In genomic region chr7:132399367-132399766, GRCh38 we compare ENCODE assay signal across 28 cellular contexts.
"Had no signal": no experiment of that assay in that cellular context is flagged by ENCODE, and none has a peak within 500 bp of the region (broad histone marks: within the 10 kb centered on the region; RNA-seq: fewer than 3 reads in every experiment).

No MANE protein-coding gene starts in this region.

- H3K9me3 Mint-ChIP-seq: effector memory CD8-positive, alpha-beta T cell; stimulated activated effector memory CD8-positive, alpha-beta T cell treated with anti-CD3 and anti-CD28 coated beads, Interleukin-12 subunit alpha, Interleukin-12 subunit beta, amount 100 ng/mL, for 72 hours had no signal

- H3K4me3 Mint-ChIP-seq: effector memory CD8-positive, alpha-beta T cell; naive thymus-derived CD4-positive, alpha-beta T cell; stimulated activated effector memory CD8-positive, alpha-beta T cell treated with anti-CD3 and anti-CD28 coated beads, Interleukin-12 subunit alpha, Interleukin-12 subunit beta, amount 100 ng/mL, for 72 hours; type B pancreatic cell had no signal

- H3K36me3 Mint-ChIP-seq: stimulated activated effector memory CD8-positive, alpha-beta T cell treated with anti-CD3 and anti-CD28 coated beads, Interleukin-12 subunit alpha, Interleukin-12 subunit beta, amount 100 ng/mL, for 72 hours; type B pancreatic cell had no signal

- H3K9me3 ChIP-seq: gastrocnemius medialis, heart left ventricle, left lung, ovary, right lobe of liver, stomach, testis, tibial artery had no signal

- H3K27ac Mint-ChIP-seq: effector memory CD8-positive, alpha-beta T cell; stimulated activated effector memory CD8-positive, alpha-beta T cell treated with anti-CD3 and anti-CD28 coated beads, Interleukin-12 subunit alpha, Interleukin-12 subunit beta, amount 100 ng/mL, for 72 hours; type B pancreatic cell had no signal

- H3K27me3 ChIP-seq: gastrocnemius medialis, heart left ventricle, ovary, right lobe of liver, stomach, testis, tibial artery had no signal

- H3K36me3 ChIP-seq: gastrocnemius medialis, heart left ventricle, left lung, ovary, right lobe of liver, stomach, tibial artery had no signal

- DNase-seq: cerebellar nuclear complex; cortex of kidney; effector memory CD8-positive, alpha-beta T cell; erythroblast; foreskin fibroblast; gastrocnemius medialis; heart left ventricle; hippocampal formation; left cardiac atrium; left lung; mesenchymal stem cell; midbrain; naive thymus-derived CD4-positive, alpha-beta T cell; occipital lobe; ovary; posterior cingulate gyrus; retina; right lobe of liver; stimulated activated CD4-positive, alpha-beta T cell treated with anti-CD3 and anti-CD28 coated beads, Interleukin-2, amount 100 ng/mL, for 24 hours; stimulated activated CD4-positive, alpha-beta T cell treated with anti-CD3 and anti-CD28 coated beads, Interleukin-4, amount 100 ng/mL, for 24 hours; stimulated activated naive CD4-positive, alpha-beta T cell treated with Interleukin-2 at 50 U/mL for 16 hours; stomach; substantia nigra; testis; tibial artery had no signal

- H3K27ac ChIP-seq: gastrocnemius medialis, left lung, ovary, right lobe of liver, tibial artery had no signal

- ATAC-seq: effector memory CD8-positive, alpha-beta T cell; gastrocnemius medialis; heart left ventricle; left cardiac atrium; left lung; naive thymus-derived CD4-positive, alpha-beta T cell; right lobe of liver; stimulated activated effector memory CD8-positive, alpha-beta T cell treated with anti-CD3 and anti-CD28 coated beads, Interleukin-12 subunit alpha, Interleukin-12 subunit beta, amount 100 ng/mL, for 72 hours had no signal

- H3K4me3 ChIP-seq: gastrocnemius medialis, heart left ventricle, left lung, ovary, right lobe of liver, smooth muscle cell, stomach, testis, tibial artery had no signal
